In genomic region chr5:16886793-16887345, GRCh38 we compare ENCODE assay signal across 27 cellular contexts. TPM values are rescaled to one million over a fixed set of nuclear protein-coding genes. Genes with fewer than 3 reads are reported as not detected.
DNase-seq lines count a peak whose midpoint lies in the region; FAIRE-seq and TF ChIP-seq lines count a peak whose summit lies in the region.
"Had no signal": no experiment of that assay in that cellular context is flagged by ENCODE, and none has a peak within 500 bp of the region (broad histone marks: within the 10 kb centered on the region; RNA-seq: fewer than 3 reads in every experiment).

No MANE protein-coding gene starts in this region.

- POLR2A ChIA-PET in Caco-2 (lab: Charles Lee): no interaction called here

- TF ChIP-seq CTCF in Caco-2 (IDR thresholded peaks at IDR 0.05; ENCODE audit: insufficient read depth in 1 of 2, low read depth in 1 of 2, low read length in 1 of 2, severe bottlenecking in 1 of 2, unreplicated experiment in 1 of 2): no peak
- no peak for TF ChIP-seq CTCF in stomach (IDR thresholded peaks at IDR 0.05)
- TF ChIP-seq CTCF in H9 (conservative IDR thresholded peaks at IDR 0.05): no peak

- peaks cover 48% of the 10 kb centered on the region for H3K4me1 Mint-ChIP-seq in Caco-2 (ENCODE audit: low read depth, unreplicated experiment)
- peaks cover 46 to 58% of the 10 kb centered on the region in 2 experiments for H3K4me1 Mint-ChIP-seq in H9
- H3K4me1 Mint-ChIP-seq: activated CD4-positive, alpha-beta T cell treated with anti-CD3 and anti-CD28 coated beads for 36 hours; CD4-positive, alpha-beta memory T cell; stimulated activated memory B cell treated with anti-CD40 and anti-IgM and Interleukin-4, amounts not matched to agents 10 μg/mL and 1 μg/mL and 100 μg/mL, for 72 hours; T-helper 17 cell had no signal

- H3K36me3 ChIP-seq in Caco-2 (ENCODE audit: control insufficient read depth, insufficient read depth, low read length): no peaks in the 10 kb centered on the region
- H3K36me3 ChIP-seq in SJCRH30: no peaks in the 10 kb centered on the region
- no peaks in the 10 kb centered on the region for H3K36me3 ChIP-seq in stomach
- no peaks in the 10 kb centered on the region for H3K36me3 ChIP-seq in small intestine (ENCODE audit: control insufficient read depth in 2 of 2, insufficient read depth in 2 of 2, low read length in 2 of 2)
- H3K36me3 ChIP-seq: breast epithelium, colonic mucosa, esophagus squamous epithelium had no signal

- H3K4me3 ChIP-seq in Caco-2 (ENCODE audit: low read depth, low read length) (no peak overlapping the region), SJCRH30 (peak overlapping the region; percentile 10; the same call in 1 of the 2 replicates), stomach (no peak overlapping the region), small intestine (ENCODE audit: low read depth in 1 of 2, low read length in 2 of 2) (no peak overlapping the region)
- H3K4me3 ChIP-seq: breast epithelium, colonic mucosa, esophagus squamous epithelium had no signal

- no peak overlapping the region for H3K4me3 Mint-ChIP-seq in Caco-2 (ENCODE audit: unreplicated experiment)
- no peak overlapping the region for H3K4me3 Mint-ChIP-seq in H9
- H3K4me3 Mint-ChIP-seq: activated CD4-positive, alpha-beta T cell treated with anti-CD3 and anti-CD28 coated beads for 36 hours; CD4-positive, alpha-beta memory T cell; endodermal cell; neural crest cell; stimulated activated memory B cell treated with anti-CD40 and anti-IgM and Interleukin-4, amounts not matched to agents 10 μg/mL and 1 μg/mL and 100 μg/mL, for 72 hours; T-helper 17 cell had no signal

- no peak overlapping the region for H3K9ac ChIP-seq in H9 (ENCODE audit: extremely low read depth, insufficient read length, low read length)
- H3K9ac ChIP-seq: KMS-11 had no signal

- 79 to 92% (median 84%) methylated on average over 8 of the region's 8 CpGs for WGBS in stomach, 5 donors
- WGBS in H9 (ENCODE audit: extremely low coverage, insufficient read length, low lambda C conversion rate): no CpG with 5 or more reads among the region's 8 CpGs
- 85 to 86% (median 86%) methylated on average over 8 of the region's 8 CpGs for WGBS in small intestine, 3 donors

- no peak for FAIRE-seq in small intestine (lab: Jason Lieb, UNC)
- FAIRE-seq: HTR-8/SVneo had no signal

- no peak overlapping the region for H4K5ac ChIP-seq in H9 (ENCODE audit: insufficient read length, low read depth, low read length)

- no peak for TF ChIP-seq POLR2A in stomach (IDR thresholded peaks at IDR 0.05)

- H4K20me1 ChIP-seq in H9 (ENCODE audit: control insufficient read depth, insufficient read depth, insufficient read length): no peaks in the 10 kb centered on the region

- no peak overlapping the region for H2BK15ac ChIP-seq in H9 (ENCODE audit: low read depth, low read length)

- intact Hi-C loops in Caco-2 (cut with micrococcal nuclease; ENCODE audit: unreplicated experiment) (no loop called here), stomach (cut with DNase I; ENCODE audit: low total_unique reads) (no loop called here)

- no peak overlapping the region for H3K4me2 ChIP-seq in H9 (ENCODE audit: insufficient read depth, insufficient read length, low read length)
- H3K4me2 ChIP-seq: KMS-11 had no signal

- H3K27ac Mint-ChIP-seq in Caco-2 (ENCODE audit: unreplicated experiment): peak overlapping the region; percentile 55
- no peak overlapping the region; a peak in 1 of 7 replicates for H3K27ac Mint-ChIP-seq in H9
- H3K27ac Mint-ChIP-seq: activated CD4-positive, alpha-beta T cell treated with anti-CD3 and anti-CD28 coated beads for 36 hours; CD4-positive, alpha-beta memory T cell; endodermal cell; stimulated activated memory B cell treated with anti-CD40 and anti-IgM and Interleukin-4, amounts not matched to agents 10 μg/mL and 1 μg/mL and 100 μg/mL, for 72 hours; T-helper 17 cell had no signal

- no peak overlapping the region for H3K56ac ChIP-seq in H9 (ENCODE audit: insufficient read length, low read depth, low read length)

- no peaks in the 10 kb centered on the region for H3K27me3 Mint-ChIP-seq in Caco-2 (ENCODE audit: insufficient read depth, unreplicated experiment)
- no peaks in the 10 kb centered on the region for H3K27me3 Mint-ChIP-seq in H9 (ENCODE audit: low read depth)
- H3K27me3 Mint-ChIP-seq: stimulated activated memory B cell treated with anti-CD40 and anti-IgM and Interleukin-4, amounts not matched to agents 10 μg/mL and 1 μg/mL and 100 μg/mL, for 72 hours; T-helper 17 cell had no signal

- H2BK5ac ChIP-seq in H9 (ENCODE audit: insufficient read length, low read length): no peak overlapping the region

- H3K4me1 ChIP-seq in Caco-2 (peaks cover 91% of the 10 kb centered on the region), SJCRH30 (peaks cover 47% of the 10 kb centered on the region), stomach (peaks cover 68 to 90% (median 78%) of the 10 kb centered on the region in 4 donors), H9 (ENCODE audit: insufficient read depth, low read length) (peaks cover 3% of the 10 kb centered on the region; the same call in 1 of the 2 replicates), small intestine (ENCODE audit: control insufficient read depth in 2 of 2, insufficient read depth in 1 of 2, low read depth in 1 of 2, low read length in 1 of 2) (peaks cover 5 to 14% of the 10 kb centered on the region in 2 donors)
- H3K4me1 ChIP-seq: breast epithelium had no signal

- no peak overlapping the region for H3T11ph ChIP-seq in H9 (ENCODE audit: low read length)

- H3K9me3 ChIP-seq in Caco-2: no peaks in the 10 kb centered on the region
- H3K9me3 ChIP-seq in SJCRH30 (replicated peaks): no peaks in the 10 kb centered on the region
- no peaks in the 10 kb centered on the region for H3K9me3 ChIP-seq in stomach
- no peaks in the 10 kb centered on the region for H3K9me3 ChIP-seq in H9 (ENCODE audit: control insufficient read depth, low read depth, low read length)
- H3K9me3 ChIP-seq in small intestine (ENCODE audit: control insufficient read depth, low read depth): no peaks in the 10 kb centered on the region
- H3K9me3 ChIP-seq: breast epithelium, colonic mucosa, esophagus squamous epithelium had no signal

- H3K36me3 Mint-ChIP-seq in Caco-2 (ENCODE audit: insufficient read depth, unreplicated experiment) (peaks cover 38% of the 10 kb centered on the region), H9 (ENCODE audit: insufficient read depth in 1 of 3, low read depth in 3 of 3) (peaks cover 0 to 12% (median 1%) of the 10 kb centered on the region in 3 experiments; a peak in 4 of 7 replicates)
- H3K36me3 Mint-ChIP-seq: CD4-positive, alpha-beta memory T cell; stimulated activated memory B cell treated with anti-CD40 and anti-IgM and Interleukin-4, amounts not matched to agents 10 μg/mL and 1 μg/mL and 100 μg/mL, for 72 hours had no signal

- H3K14ac ChIP-seq in H9 (ENCODE audit: insufficient read depth, low read length): no peak overlapping the region

- TF ChIP-seq EP300 in stomach (IDR thresholded peaks at IDR 0.05): no peak

- no peaks in the 10 kb centered on the region for H3K9me3 Mint-ChIP-seq in Caco-2 (ENCODE audit: unreplicated experiment)
- no peaks in the 10 kb centered on the region for H3K9me3 Mint-ChIP-seq in H9

- H3K23ac ChIP-seq in H9 (ENCODE audit: insufficient read length, low read depth, low read length): no peak overlapping the region

- CTCF ChIA-PET in Caco-2 (lab: Charles Lee): no interaction called here

- H3K79me1 ChIP-seq in H9 (ENCODE audit: insufficient read depth, low read depth, low read length, poor library complexity, severe bottlenecking): no peaks in the 10 kb centered on the region

- no peak overlapping the region for H2AK5ac ChIP-seq in H9 (ENCODE audit: insufficient read length, low read length)

- BruUV-seq in Caco-2 (replicated peaks; lab: Mats Ljungman, UMichigan): no TSS peak

- no peak overlapping the region for H2BK12ac ChIP-seq in H9 (ENCODE audit: insufficient read length, low read depth, low read length)

- H3K4ac ChIP-seq in H9 (ENCODE audit: low read depth, low read length): no peak overlapping the region

- H3K79me2 ChIP-seq in H9 (ENCODE audit: insufficient read depth, low read length): peaks cover 3% of the 10 kb centered on the region

- no peak overlapping the region for H2BK120ac ChIP-seq in H9 (ENCODE audit: low read depth, low read length, poor library complexity, severe bottlenecking)

- H3K23me2 ChIP-seq in H9 (ENCODE audit: insufficient read length, low read depth, low read length, poor library complexity, severe bottlenecking): no peaks in the 10 kb centered on the region

- H4K91ac ChIP-seq in H9 (ENCODE audit: insufficient read length, low read depth, low read length): no peak overlapping the region

- H3K27ac ChIP-seq in SJCRH30 (peak overlapping the region; percentile 69), stomach (peak overlapping the region in 4 of 5 donors; percentile 8 to 83 (median 68)), H9 (ENCODE audit: insufficient read length, low read depth, low read length) (no peak overlapping the region), small intestine (ENCODE audit: low read depth in 1 of 2, low read length in 1 of 2) (peak overlapping the region in 1 of 2 donors; percentile 20)
- H3K27ac ChIP-seq: breast epithelium, colonic mucosa, KMS-11 had no signal

- H2BK20ac ChIP-seq in H9 (ENCODE audit: low read depth, low read length, poor library complexity, severe bottlenecking): no peak overlapping the region

- H2AFZ ChIP-seq in H9 (ENCODE audit: low read length): no peak overlapping the region

- no peak for DNase-seq in Caco-2
- DNase-seq in SJCRH30: peak; percentile 7 to 41
- DNase-seq in myocyte (ENCODE audit: low read depth): peak; percentile 78
- DNase-seq in stomach: no peak
- no peak for DNase-seq in LoVo (ENCODE audit: low spot score)
- DNase-seq in iPS-NIHi11 (ENCODE audit: low spot score): no peak
- DNase-seq in H9: no peak
- no peak for DNase-seq in small intestine
- DNase-seq: activated CD4-positive, alpha-beta T cell treated with anti-CD3 and anti-CD28 coated beads for 36 hours; activated CD8-positive, alpha-beta memory T cell treated with anti-CD3 and anti-CD28 coated beads for 24 hours; activated gamma-delta T cell; activated T-cell treated with anti-CD3 and anti-CD28 coated beads, Interleukin-2, amount 50 U/mL, for 1 hour; CD4-positive, alpha-beta memory T cell; colonic mucosa; endodermal cell; esophagus squamous epithelium; islet precursor cell; NCI-H1694 treated with DMSO at 0.1 percent for 48 hours; NCI-H2171 treated with DMSO at 0.1 percent for 48 hours; NCI-H526; posterior cingulate gyrus; T-helper 17 cell had no signal

- no peak overlapping the region for H3K18ac ChIP-seq in H9 (ENCODE audit: insufficient read length, low read depth, low read length)

- H3K27me3 ChIP-seq in Caco-2 (replicated peaks; ENCODE audit: control insufficient read depth, insufficient read depth, low read length) (no peaks in the 10 kb centered on the region), SJCRH30 (no peaks in the 10 kb centered on the region), stomach (no peaks in the 10 kb centered on the region), H9 (ENCODE audit: insufficient read depth, low read length) (no peaks in the 10 kb centered on the region), small intestine (ENCODE audit: control insufficient read depth in 2 of 2, insufficient read depth in 2 of 2, low read length in 2 of 2) (no peaks in the 10 kb centered on the region)
- H3K27me3 ChIP-seq: breast epithelium, colonic mucosa, esophagus squamous epithelium had no signal

- no peak overlapping the region for H4K8ac ChIP-seq in H9 (replicated peaks; ENCODE audit: insufficient read length, low read depth, low read length)

RNA-seq across cellular contexts. Expression of gene MYO10, which starts 49.2 kb away (rescaled TPM):
- total RNA-seq in Caco-2 (2022): 67.6 and 73.3 TPM in 2 replicates
- total RNA-seq in SJCRH30 (2014; rRNA removed; shearing (Covaris generic)): 9.3 and 9.4 TPM in 2 replicates
- total RNA-seq in myocyte: 45.9 and 60.9 TPM in 2 replicates
- 23.4 TPM for polyA plus RNA-seq in myocyte (2012)
- total RNA-seq in stomach: 100 to 1,000 TPM in 3 of 5 donors, 10 to 100 TPM in 2; 53.8 to 233 (median 129) TPM
- 10 to 100 TPM in 2 of 3 donors, 1 to 10 TPM in 1; 6.8 to 18.1 (median 13.7) TPM for polyA plus RNA-seq in stomach
- 125 and 127 TPM in 2 replicates for total RNA-seq in H9 (2021)
- 10 to 100 TPM; 10.3 to 22.5 (median 14.9) TPM for polyA plus RNA-seq in small intestine

Comparison
In these comparisons a context has a peak if more than half of its experiments do, and no peak if none do; other contexts are left out.
1. DNase-seq: peak in SJCRH30 (2 of 2) and myocyte (single experiment); none in Caco-2 (0 of 2), stomach (single experiment), LoVo (single experiment), iPS-NIHi11 (single experiment), H9 (single experiment) and small intestine (single experiment).